In genomic region chr17:35612924-35613521, GRCh38 we compare ENCODE assay signal across 8 cellular contexts. TPM values are rescaled to one million over a fixed set of nuclear protein-coding genes. Genes with fewer than 3 reads are reported as not detected.
A peak's percentile ranks its signal among the peaks of the same experiment; 100 is the strongest.
DNase-seq lines count a peak whose midpoint lies in the region; ATAC-seq and TF ChIP-seq lines count a peak whose summit lies in the region.

No MANE protein-coding gene starts in this region.

- no peaks in the 10 kb centered on the region for H3K79me2 ChIP-seq in fibroblast of lung (ENCODE audit: control insufficient read depth, insufficient read depth, low read length)
- H3K79me2 ChIP-seq in osteoblast (ENCODE audit: insufficient read depth, low read length) = peaks cover 16% of the 10 kb centered on the region

- TF ChIP-seq CTCF in WI38 (IDR thresholded peaks at IDR 0.05; ENCODE audit: low read depth, low read length) = peak; percentile 34; the same call in 1 of the 2 replicates
- TF ChIP-seq CTCF in fibroblast of lung (conservative IDR thresholded peaks at IDR 0.05 in 1 of 2, IDR thresholded peaks at IDR 0.05 in 1 of 2; ENCODE audit: low read depth in 1 of 2, low read length in 2 of 2) = peak; percentile 72 to 80
- peak; percentile 74 for TF ChIP-seq CTCF in osteoblast (IDR thresholded peaks at IDR 0.05; ENCODE audit: extremely low read depth, low read depth, low read length)

- H3K9me3 ChIP-seq in fibroblast of lung (ENCODE audit: control insufficient read depth, insufficient read depth, low read depth, low read length) (no peaks in the 10 kb centered on the region), osteoblast (ENCODE audit: low read depth, low read length) (no peaks in the 10 kb centered on the region)

- H3K4me3 ChIP-seq in WI38 (ENCODE audit: low read depth, low read length) (no peak overlapping the region), fibroblast of lung (replicated peaks in 1 of 4; ENCODE audit: control extremely low read depth in 1 of 4, insufficient read depth in 1 of 4, low read depth in 3 of 4, low read length in 4 of 4) (no peak overlapping the region), osteoblast (ENCODE audit: insufficient read depth, low read length) (no peak overlapping the region)

- H3K4me2 ChIP-seq in fibroblast of lung (ENCODE audit: extremely low read depth, insufficient read depth, low read length) (no peak overlapping the region), osteoblast (ENCODE audit: insufficient read depth, low read length) (no peak overlapping the region)

- no peak overlapping the region for H3K9ac ChIP-seq in fibroblast of lung (ENCODE audit: insufficient read depth, low read length)

- ATAC-seq in HG03469 (IDR thresholded peaks at IDR 0.05; ENCODE audit: unreplicated experiment) = no peak

- DNase-seq in SHP77 (lab: John Stamatoyannopoulos, UW) = peak; percentile 41
- DNase-seq in SHP77 treated with DMSO at 0.1 percent for 48 hours (lab: John Stamatoyannopoulos, UW) = no peak
- DNase-seq in NCI-H1092 (lab: John Stamatoyannopoulos, UW) = peak; percentile 19
- DNase-seq in fibroblast of lung (ENCODE audit: low read depth in 2 of 2) = peak; percentile 33 to 76
- no peak for DNase-seq in osteoblast (ENCODE audit: insufficient read length, low spot score, missing footprints)
- DNase-seq in activated effector memory CD4-positive, alpha-beta T cell treated with anti-CD3 and anti-CD28 coated beads, Interleukin-2, amount 50 U/mL, for 16 hours = no peak

- H3K4me1 ChIP-seq in fibroblast of lung (ENCODE audit: control insufficient read depth, extremely low read depth, insufficient read depth, low read length) (no peaks in the 10 kb centered on the region), osteoblast (ENCODE audit: insufficient read depth, low read length) (no peaks in the 10 kb centered on the region)

- no peaks in the 10 kb centered on the region for H4K20me1 ChIP-seq in fibroblast of lung (ENCODE audit: control insufficient read depth, extremely low read depth, insufficient read depth, low read length)
- H4K20me1 ChIP-seq in osteoblast (ENCODE audit: insufficient read depth, low read length) = peaks cover 7% of the 10 kb centered on the region

- H3K27me3 ChIP-seq in fibroblast of lung (ENCODE audit: control insufficient read depth, insufficient read depth, low read length) (no peaks in the 10 kb centered on the region), osteoblast (ENCODE audit: insufficient read depth, low read length) (no peaks in the 10 kb centered on the region)

- H3K36me3 ChIP-seq in fibroblast of lung (ENCODE audit: control insufficient read depth, insufficient read depth, low read length) (peaks cover 2% of the 10 kb centered on the region), osteoblast (ENCODE audit: insufficient read depth, low read length) (peaks cover 33% of the 10 kb centered on the region)

- no peak overlapping the region for H3K27ac ChIP-seq in fibroblast of lung (ENCODE audit: insufficient read depth, low read length)
- no peak overlapping the region for H3K27ac ChIP-seq in osteoblast (ENCODE audit: low read depth, low read length)

- H2AFZ ChIP-seq in fibroblast of lung (ENCODE audit: low read length) (no peak overlapping the region), osteoblast (ENCODE audit: low read length) (no peak overlapping the region)

RNA-seq across cellular contexts. Expression of gene AP2B1, which starts 25.9 kb away (rescaled TPM):
- total RNA-seq in fibroblast of lung = 61.6 and 109 TPM in 2 replicates
- polyA plus RNA-seq in fibroblast of lung = 226 and 236 TPM in 2 replicates
- polyA plus RNA-seq in fibroblast of lung (2012) = 135 and 147 TPM in 2 replicates
- 173 and 196 TPM in 2 replicates for polyA minus RNA-seq in fibroblast of lung (ENCODE audit: low replicate concordance)
- total RNA-seq in osteoblast = 84.0 and 93.1 TPM in 2 replicates

RNA-seq across cellular contexts. Expression of gene PEX12, which starts 34.7 kb away (rescaled TPM):
- total RNA-seq in fibroblast of lung = 6.2 and 7.1 TPM in 2 replicates
- polyA plus RNA-seq in fibroblast of lung = 9.5 and 9.7 TPM in 2 replicates
- polyA plus RNA-seq in fibroblast of lung (2012) = 5.0 and 5.2 TPM in 2 replicates
- 9.5 and 13.6 TPM in 2 replicates for polyA minus RNA-seq in fibroblast of lung (ENCODE audit: low replicate concordance)
- total RNA-seq in osteoblast = 8.0 and 8.8 TPM in 2 replicates

RNA-seq across cellular contexts. Expression of gene SLFN14, which starts 52.4 kb away (rescaled TPM):
- total RNA-seq in fibroblast of lung (not detected in 2 replicates), osteoblast (under 0.01 TPM in 2 replicates)
- not detected in 2 replicates for polyA plus RNA-seq in fibroblast of lung
- polyA plus RNA-seq in fibroblast of lung (2012) = not detected in 2 replicates
- not detected in 2 replicates for polyA minus RNA-seq in fibroblast of lung (ENCODE audit: low replicate concordance)

Comparison
In these comparisons a context has a peak if more than half of its experiments do, and no peak if none do; other contexts are left out.
1. DNase-seq: peak in SHP77 (2 of 2), NCI-H1092 (single experiment) and fibroblast of lung (2 of 2); none in SHP77 treated with DMSO at 0.1 percent for 48 hours (single experiment), osteoblast (single experiment) and activated effector memory CD4-positive, alpha-beta T cell treated with anti-CD3 and anti-CD28 coated beads, Interleukin-2, amount 50 U/mL, for 16 hours (single experiment).
2. Peak in every context shown above with its lines, with median percentiles within 50 percentile points of each other: CTCF ChIP-seq.